ENCODE assay signal across 12 cellular contexts in genomic region chr7:12031638-12032037, GRCh38.
DNase-seq lines count a peak whose midpoint lies in the region; ATAC-seq and TF ChIP-seq lines count a peak whose summit lies in the region.
"Had no signal": no experiment of that assay in that cellular context is flagged by ENCODE, and none has a peak within 500 bp of the region (broad histone marks: within the 10 kb centered on the region; RNA-seq: fewer than 3 reads in every experiment).

No MANE protein-coding gene starts in this region.

- no peaks in the 10 kb centered on the region for H3K27me3 ChIP-seq in fibroblast of lung (ENCODE audit: control insufficient read depth, insufficient read depth, low read length)
- no peaks in the 10 kb centered on the region for H3K27me3 ChIP-seq in aorta (ENCODE audit: control insufficient read depth in 1 of 2, insufficient read depth in 2 of 2, low read length in 1 of 2)
- H3K27me3 ChIP-seq in left ventricle myocardium inferior (ENCODE audit: low read depth), result no peaks in the 10 kb centered on the region

- no peaks in the 10 kb centered on the region for H3K79me2 ChIP-seq in fibroblast of lung (ENCODE audit: control insufficient read depth, insufficient read depth, low read length)

- ATAC-seq in aorta (ENCODE audit: low FRiP score), result no peak

- DNase-seq in DMS53 (lab: John Stamatoyannopoulos, UW) (peak; percentile 45), DMS53 treated with DMSO at 0.1 percent for 48 hours (lab: John Stamatoyannopoulos, UW; ENCODE audit: unreplicated experiment) (no peak), RKO (ENCODE audit: low spot score) (peak; percentile 52), fibroblast of lung (ENCODE audit: low read depth in 2 of 2) (peak; percentile 41 to 58), retinal pigment epithelial cell (ENCODE audit: low read depth) (peak; percentile 53), aorta (no peak), left ventricle myocardium inferior (no peak), globus pallidus (ENCODE audit: low spot score) (no peak)
- DNase-seq: activated CD4-positive, alpha-beta T cell treated with anti-CD3 and anti-CD28 coated beads, Interleukin-2, amount 50 U/mL, for 48 hours; activated naive CD4-positive, alpha-beta T cell treated with anti-CD3 and anti-CD28 coated beads, Interleukin-2, amount 50 U/mL, for 16 hours; NCI-H510A treated with DMSO at 0.1 percent for 48 hours had no signal

- H2AFZ ChIP-seq in fibroblast of lung (ENCODE audit: low read length), result no peak overlapping the region

- intact Hi-C loops in aorta (cut with DNase I), result no loop called here
- intact Hi-C loops in left ventricle myocardium inferior (cut with micrococcal nuclease), result no loop called here

- H3K27ac ChIP-seq in fibroblast of lung (ENCODE audit: insufficient read depth, low read length) (no peak overlapping the region), aorta (ENCODE audit: low read depth in 1 of 2, low read length in 2 of 2) (no peak overlapping the region), left ventricle myocardium inferior (replicated peaks) (no peak overlapping the region)
- H3K27ac ChIP-seq: 22Rv1 had no signal

- H3K36me3 ChIP-seq in fibroblast of lung (ENCODE audit: control insufficient read depth, insufficient read depth, low read length), result no peaks in the 10 kb centered on the region
- no peaks in the 10 kb centered on the region for H3K36me3 ChIP-seq in aorta (ENCODE audit: control insufficient read depth in 1 of 2, insufficient read depth in 2 of 2, low read length in 1 of 2)
- no peaks in the 10 kb centered on the region for H3K36me3 ChIP-seq in left ventricle myocardium inferior

- no peaks in the 10 kb centered on the region for H4K20me1 ChIP-seq in fibroblast of lung (ENCODE audit: control insufficient read depth, extremely low read depth, insufficient read depth, low read length)

- H3K9me3 ChIP-seq in fibroblast of lung (ENCODE audit: control insufficient read depth, insufficient read depth, low read depth, low read length) (no peaks in the 10 kb centered on the region), aorta (ENCODE audit: control insufficient read depth, low read length) (no peaks in the 10 kb centered on the region), left ventricle myocardium inferior (replicated peaks) (no peaks in the 10 kb centered on the region)

- no peaks in the 10 kb centered on the region for H3K4me1 ChIP-seq in fibroblast of lung (ENCODE audit: control insufficient read depth, extremely low read depth, insufficient read depth, low read length)
- H3K4me1 ChIP-seq in aorta (ENCODE audit: control insufficient read depth in 1 of 2, insufficient read depth in 2 of 2, low read length in 2 of 2), result no peaks in the 10 kb centered on the region
- H3K4me1 ChIP-seq in left ventricle myocardium inferior, result no peaks in the 10 kb centered on the region

- TF ChIP-seq CTCF in fibroblast of lung (conservative IDR thresholded peaks at IDR 0.05 in 1 of 2, IDR thresholded peaks at IDR 0.05 in 1 of 2; ENCODE audit: low read depth in 1 of 2, low read length in 2 of 2), result no peak
- TF ChIP-seq CTCF in retinal pigment epithelial cell (conservative IDR thresholded peaks at IDR 0.05; ENCODE audit: low read depth, low read length), result no peak
- TF ChIP-seq CTCF in left ventricle myocardium inferior (IDR thresholded peaks at IDR 0.05; ENCODE audit: borderline replicate concordance), result no peak

- H3K4me3 ChIP-seq in fibroblast of lung (replicated peaks in 1 of 4; ENCODE audit: control extremely low read depth in 1 of 4, insufficient read depth in 1 of 4, low read depth in 3 of 4, low read length in 4 of 4) (no peak overlapping the region), retinal pigment epithelial cell (ENCODE audit: low read length) (no peak overlapping the region), aorta (ENCODE audit: low read length in 2 of 2) (no peak overlapping the region), left ventricle myocardium inferior (no peak overlapping the region)

- no peak overlapping the region for H3K9ac ChIP-seq in fibroblast of lung (ENCODE audit: insufficient read depth, low read length)

- H3K4me2 ChIP-seq in fibroblast of lung (ENCODE audit: extremely low read depth, insufficient read depth, low read length), result no peak overlapping the region

Comparison
In these comparisons a context has a peak if more than half of its experiments do, and no peak if none do; other contexts are left out.
1. DNase-seq: peak in DMS53 (single experiment), RKO (single experiment), fibroblast of lung (2 of 2) and retinal pigment epithelial cell (single experiment); none in DMS53 treated with DMSO at 0.1 percent for 48 hours (single experiment), aorta (0 of 2), left ventricle myocardium inferior (single experiment) and globus pallidus (single experiment).